8 cellular contexts compared by ENCODE assay signal in the genomic region with DNA sequence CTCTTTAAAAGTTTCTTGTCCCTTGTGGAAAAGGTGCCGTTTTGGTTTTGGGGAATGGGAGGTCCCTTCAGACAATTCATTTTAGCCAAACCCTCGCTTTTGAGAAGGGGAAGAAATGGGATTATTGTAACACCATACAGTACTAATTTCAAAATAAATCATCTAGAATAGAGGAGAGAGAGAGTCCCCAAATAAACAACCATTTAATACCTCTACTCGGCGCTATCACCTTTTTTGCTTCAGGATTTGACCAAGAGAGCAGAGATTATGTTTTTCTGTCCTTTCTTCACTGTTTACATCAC. TPM values are rescaled to one million over a fixed set of nuclear protein-coding genes. Genes with fewer than 3 reads are reported as not detected.
DNase-seq lines count a peak whose midpoint lies in the region; ATAC-seq, FAIRE-seq and TF ChIP-seq lines count a peak whose summit lies in the region.

No MANE protein-coding gene starts in this region.

- DNase-seq in activated naive CD4-positive, alpha-beta T cell treated with anti-CD3 and anti-CD28 coated beads, Interleukin-2, amount 10 ng/mL, durations not matched to agents 7 days and 5 days, result no peak
- no peak for DNase-seq in activated naive CD4-positive, alpha-beta T cell (lab: John Stamatoyannopoulos, UW)
- no peak for DNase-seq in K562 (ENCODE audit: extremely low read depth in 1 of 4, low spot score in 3 of 4)
- DNase-seq in mesenchymal stem cell, result no peak
- no peak for DNase-seq in upper lobe of left lung
- no peak for DNase-seq in cerebellar nuclear complex (lab: John Stamatoyannopoulos, UW)
- DNase-seq in HuH-7 (ENCODE audit: low spot score), result no peak

- no peak for TF ChIP-seq RAD21 in K562 (CRISPR knock-in tag; conservative IDR thresholded peaks at IDR 0.05 in 1 of 2, IDR thresholded peaks at IDR 0.05 in 1 of 2)

- peaks cover 46% of the 10 kb centered on the region for H3K79me2 ChIP-seq in K562 (ENCODE audit: control insufficient read depth, insufficient read depth, low read length)

- peak overlapping the region; percentile 88 for H3K27ac ChIP-seq in K562 (ENCODE audit: extremely low read depth, low read depth, low read length)
- no peak overlapping the region for H3K27ac ChIP-seq in mesenchymal stem cell (ENCODE audit: low read length, poor library complexity, severe bottlenecking)
- peak overlapping the region; percentile 90 to 98 (median 94) for H3K27ac ChIP-seq in upper lobe of left lung

- H3K9me3 ChIP-seq in K562 (replicated peaks; ENCODE audit: control insufficient read depth, insufficient read depth, low read depth, low read length) (no peaks in the 10 kb centered on the region), mesenchymal stem cell (ENCODE audit: control insufficient read depth, low read length) (no peaks in the 10 kb centered on the region), upper lobe of left lung (no peaks in the 10 kb centered on the region)

- no peak overlapping the region for H2BK15ac ChIP-seq in mesenchymal stem cell (ENCODE audit: low read depth, poor library complexity, severe bottlenecking)

- H3K4me1 Mint-ChIP-seq in activated naive CD4-positive, alpha-beta T cell treated with anti-CD3 and anti-CD28 coated beads, Interleukin-2, amount 10 ng/mL, durations not matched to agents 7 days and 5 days, result peaks cover 40% of the 10 kb centered on the region

- peak overlapping the region; percentile 84 for H3K4me2 ChIP-seq in K562 (ENCODE audit: insufficient read depth, low read length)
- H3K4me2 ChIP-seq in mesenchymal stem cell (ENCODE audit: low read length, poor library complexity, severe bottlenecking), result peak overlapping the region; percentile 85

- H2AFZ ChIP-seq in K562 (ENCODE audit: low read depth, low read length) (peak overlapping the region; percentile 95), mesenchymal stem cell (ENCODE audit: low read depth, low read length) (no peak overlapping the region)

- CTCF ChIA-PET in activated naive CD4-positive, alpha-beta T cell treated with anti-CD3 and anti-CD28 coated beads, Interleukin-2, amount 10 ng/mL, durations not matched to agents 7 days and 5 days (lab: Charles Lee), result interaction anchor here (1.9 kb wide), 1 partner anchor 51 kb away, joined by 5 read pairs; no protein-coding TSS in a partner anchor
- CTCF ChIA-PET in K562 (lab: Yijun Ruan, JAX; ENCODE audit: low intra/inter-chr PET ratio), result no interaction called here

- no peak overlapping the region for H2BK12ac ChIP-seq in mesenchymal stem cell (ENCODE audit: low read length in 2 of 2)

- peaks cover 24% of the 10 kb centered on the region for H3K36me3 Mint-ChIP-seq in activated naive CD4-positive, alpha-beta T cell treated with anti-CD3 and anti-CD28 coated beads, Interleukin-2, amount 10 ng/mL, durations not matched to agents 7 days and 5 days

- H3K23ac ChIP-seq in mesenchymal stem cell (ENCODE audit: low read length in 2 of 2), result no peak overlapping the region

- H3K9ac ChIP-seq in K562 (ENCODE audit: insufficient read depth in 1 of 2, low read depth in 2 of 2, low read length in 2 of 2) (peak overlapping the region; percentile 90 to 99; a peak in 3 of 4 replicates), mesenchymal stem cell (ENCODE audit: low read length) (peak overlapping the region; percentile 96)

- H3K27ac Mint-ChIP-seq in activated naive CD4-positive, alpha-beta T cell treated with anti-CD3 and anti-CD28 coated beads, Interleukin-2, amount 10 ng/mL, durations not matched to agents 7 days and 5 days, result peak overlapping the region; percentile 95

- WGBS in K562 (ENCODE audit: insufficient coverage, low coverage, missing lambda C conversion rate), result 3% methylated on average over 4 of the region's 4 CpGs
- WGBS in mesenchymal stem cell, result 59% methylated on average over 2 of the region's 4 CpGs
- 50 to 51% methylated on average over 4 of the region's 4 CpGs for WGBS in upper lobe of left lung, 2 donors

- TF ChIP-seq POLR2A in K562 (conservative IDR thresholded peaks at IDR 0.05) (no peak), upper lobe of left lung (IDR thresholded peaks at IDR 0.05) (no peak)

- peak overlapping the region; percentile 90 for H3K4me3 Mint-ChIP-seq in activated naive CD4-positive, alpha-beta T cell treated with anti-CD3 and anti-CD28 coated beads, Interleukin-2, amount 10 ng/mL, durations not matched to agents 7 days and 5 days

- H3K14ac ChIP-seq in mesenchymal stem cell (ENCODE audit: low read length in 2 of 2), result no peak overlapping the region

- H4K20me1 ChIP-seq in K562 (replicated peaks; ENCODE audit: control insufficient read depth, insufficient read depth, low read length), result peaks cover 15% of the 10 kb centered on the region; the same call in 1 of the 2 replicates

- H3K27me3 Mint-ChIP-seq in activated naive CD4-positive, alpha-beta T cell treated with anti-CD3 and anti-CD28 coated beads, Interleukin-2, amount 10 ng/mL, durations not matched to agents 7 days and 5 days, result no peaks in the 10 kb centered on the region

- H3K4me3 ChIP-seq in K562 (peak overlapping the region; percentile 88), mesenchymal stem cell (ENCODE audit: insufficient read depth in 1 of 2, low read depth in 1 of 2, low read length in 2 of 2) (peak overlapping the region in 1 of 2 experiments; percentile 93), upper lobe of left lung (peak overlapping the region in 3 of 4 donors; percentile 79 to 89 (median 84))

- H2BK5ac ChIP-seq in mesenchymal stem cell (ENCODE audit: low read depth, low read length, poor library complexity, severe bottlenecking), result no peak overlapping the region

- no peaks in the 10 kb centered on the region for H3K9me3 Mint-ChIP-seq in activated naive CD4-positive, alpha-beta T cell treated with anti-CD3 and anti-CD28 coated beads, Interleukin-2, amount 10 ng/mL, durations not matched to agents 7 days and 5 days

- no peak overlapping the region for H4K8ac ChIP-seq in mesenchymal stem cell (ENCODE audit: low read length)

- no peaks in the 10 kb centered on the region for H3K27me3 ChIP-seq in K562 (ENCODE audit: control insufficient read depth in 2 of 2, insufficient read depth in 2 of 2, low read length in 2 of 2)
- no peaks in the 10 kb centered on the region for H3K27me3 ChIP-seq in mesenchymal stem cell (ENCODE audit: control insufficient read depth in 1 of 2, insufficient read depth in 1 of 2, low read length in 2 of 2)
- no peaks in the 10 kb centered on the region for H3K27me3 ChIP-seq in upper lobe of left lung

- no TSS peak for BruUV-seq in K562 (replicated peaks; lab: Mats Ljungman, UMichigan)

- peak overlapping the region; percentile 71 for H2BK120ac ChIP-seq in mesenchymal stem cell (ENCODE audit: low read depth, low read length)

- intact Hi-C loops in K562 (cut with micrococcal nuclease), result loop anchor here (5.0 kb wide), 3 partner anchors 44 to 151 kb away; partner anchors contain the start of gene RABGAP1L

- ATAC-seq in K562 (no peak), upper lobe of left lung (ENCODE audit: low FRiP score in 2 of 2) (no peak), HG03135 (IDR thresholded peaks at IDR 0.05; ENCODE audit: unreplicated experiment) (no peak)

- TF ChIP-seq CTCF in K562 (IDR thresholded peaks at IDR 0.05 in 2 of 3, conservative IDR thresholded peaks at IDR 0.05 in 1 of 3; ENCODE audit: insufficient read depth in 2 of 3, low read depth in 1 of 3, low read length in 3 of 3) (no peak), upper lobe of left lung (IDR thresholded peaks at IDR 0.05) (no peak)

- H3K79me1 ChIP-seq in mesenchymal stem cell (replicated peaks; ENCODE audit: low read length, poor library complexity, severe bottlenecking), result no peaks in the 10 kb centered on the region

- H2AK5ac ChIP-seq in mesenchymal stem cell (ENCODE audit: low read length, severe bottlenecking), result no peak overlapping the region

- POLR2A ChIA-PET in K562 (lab: Yijun Ruan, JAX), result interaction anchor here (0.6 to 2.2 kb wide), 15 partner anchors 10 to 593 kb away, joined by 3 to 19 read pairs (median 4); no protein-coding TSS in a partner anchor

- in situ Hi-C loops in K562 (cut with MboI), result no loop called here

- FAIRE-seq in K562 (lab: Jason Lieb, UNC), result no peak

- H3K4ac ChIP-seq in mesenchymal stem cell (ENCODE audit: low read depth in 1 of 2, low read length in 2 of 2), result peak overlapping the region; percentile 40 to 64

- H4K91ac ChIP-seq in mesenchymal stem cell (ENCODE audit: low read length), result no peak overlapping the region

- H3K4me1 ChIP-seq in K562 (replicated peaks in 1 of 2; ENCODE audit: control insufficient read depth in 2 of 2, insufficient read depth in 2 of 2, low read length in 2 of 2) (peaks cover 14 to 17% of the 10 kb centered on the region in 2 experiments; a peak in 3 of 5 replicates), mesenchymal stem cell (ENCODE audit: control insufficient read depth, insufficient read depth, low read depth, low read length) (peaks cover 3% of the 10 kb centered on the region), upper lobe of left lung (peaks cover 35 to 46% (median 39%) of the 10 kb centered on the region in 4 donors)

- peak overlapping the region in 1 of 2 experiments; percentile 83 for H3K18ac ChIP-seq in mesenchymal stem cell (ENCODE audit: low read depth in 1 of 2, low read length in 2 of 2)

- no peaks in the 10 kb centered on the region for H3K9me1 ChIP-seq in K562 (ENCODE audit: control insufficient read depth, insufficient read depth, low read length)

- TF ChIP-seq EP300 in K562 (IDR thresholded peaks at IDR 0.05; ENCODE audit: low read length), result no peak
- no peak for TF ChIP-seq EP300 in upper lobe of left lung (IDR thresholded peaks at IDR 0.05)

- H3K36me3 ChIP-seq in K562 (ENCODE audit: control insufficient read depth, insufficient read depth, low read length) (peaks cover 14% of the 10 kb centered on the region; the same call in 2 of the 3 replicates), mesenchymal stem cell (ENCODE audit: control insufficient read depth in 1 of 2, insufficient read depth in 2 of 2, low read depth in 1 of 2, low read length in 2 of 2) (no peaks in the 10 kb centered on the region), upper lobe of left lung (no peaks in the 10 kb centered on the region)

RNA-seq across cellular contexts. Expression of gene RC3H1, which starts 0.8 kb away (rescaled TPM):
- total RNA-seq in K562 (2011; cell fraction: chromatin; rRNA removed; ENCODE audit: low replicate concordance), result 81.9 and 168 TPM in 2 replicates
- total RNA-seq in K562 (2011; cell fraction: nucleolus; rRNA removed), result 42.0 and 47.8 TPM in 2 replicates
- total RNA-seq in K562 (2011; cell fraction: nucleoplasm; rRNA removed), result 46.5 and 67.9 TPM in 2 replicates
- 11.4 and 12.4 TPM in 2 replicates for total RNA-seq in K562 (2014; rRNA removed)
- total RNA-seq in K562 (2014; rRNA removed; fragmentation: Illumina TruSeq; extraction: Trizol), result 20.9 and 23.4 TPM in 2 replicates
- 27.2 and 31.7 TPM in 2 replicates for total RNA-seq in K562 (2015; rRNA removed; fragmentation: Illumina TruSeq; extraction: Trizol)
- 21.0 and 21.3 TPM in 2 replicates for total RNA-seq in K562 (2021)
- polyA plus RNA-seq in K562 (2011; rRNA removed), result 17.3 and 17.4 TPM in 2 replicates
- 7.9 and 9.5 TPM in 2 replicates for polyA plus RNA-seq in K562 (2011; cell fraction: cytosol; rRNA removed)
- polyA plus RNA-seq in K562 (2011; cell fraction: nucleus; rRNA removed), result 23.3 and 23.5 TPM in 2 replicates
- 2.8 and 3.4 TPM in 2 replicates for polyA plus RNA-seq in K562 (2012)
- polyA plus RNA-seq in K562 (2014; fragmentation: Illumina TruSeq; extraction: Trizol), result 5.6 and 6.7 TPM in 2 replicates
- polyA plus RNA-seq in K562 (2014; fragmentation: Nextera tagmentation; extraction: Ambion mirVana), result 1 to 10 TPM; 2.4 to 3.4 TPM
- 5.7 and 6.1 TPM in 2 replicates for polyA plus RNA-seq in K562 (2014; rRNA removed)
- 83.2 and 95.5 TPM in 2 replicates for polyA minus RNA-seq in K562 (2011; rRNA and poly(A)+ RNA removed)
- polyA minus RNA-seq in K562 (2011; cell fraction: cytosol; rRNA and poly(A)+ RNA removed), result 26.8 and 32.4 TPM in 2 replicates
- 33.8 and 61.1 TPM in 2 replicates for polyA minus RNA-seq in K562 (2011; cell fraction: nucleus; rRNA and poly(A)+ RNA removed)
- 8.8 TPM for polyA plus RNA-seq in mesenchymal stem cell (2013, experiment 1 of 2)
- polyA plus RNA-seq in mesenchymal stem cell (2013, experiment 2 of 2), result 8.1 TPM
- 10 to 100 TPM; 19.0 to 40.9 (median 31.4) TPM for total RNA-seq in upper lobe of left lung
